In genomic region chr11:61218306-61218705, GRCh38 we compare ENCODE assay signal across 2 cellular contexts. TPM values are rescaled to one million over a fixed set of nuclear protein-coding genes. Genes with fewer than 3 reads are reported as not detected.
"Had no signal": no experiment of that assay in that cellular context is flagged by ENCODE, and none has a peak within 500 bp of the region (broad histone marks: within the 10 kb centered on the region; RNA-seq: fewer than 3 reads in every experiment).

No MANE protein-coding gene starts in this region.

RNA-seq across cellular contexts. Expression of gene PGA4, which starts 3.8 kb away (rescaled TPM):
- total RNA-seq: G401, GM12878 had no signal
- polyA plus RNA-seq: GM12878 had no signal

RNA-seq across cellular contexts. Expression of gene PGA3, which starts 15.0 kb away (rescaled TPM):
- total RNA-seq: G401, GM12878 had no signal
- polyA plus RNA-seq: GM12878 had no signal

RNA-seq across cellular contexts. Expression of gene PGA5, which starts 22.7 kb away (rescaled TPM):
- total RNA-seq: G401, GM12878 had no signal
- polyA plus RNA-seq: GM12878 had no signal
